In genomic region chr13:24764276-24764630, GRCh38 we compare ENCODE assay signal across 27 cellular contexts. TPM values are rescaled to one million over a fixed set of nuclear protein-coding genes. Genes with fewer than 3 reads are reported as not detected.
"Had no signal": no experiment of that assay in that cellular context is flagged by ENCODE, and none has a peak within 500 bp of the region (broad histone marks: within the 10 kb centered on the region; RNA-seq: fewer than 3 reads in every experiment).

No MANE protein-coding gene starts in this region.

- H3K9me3 ChIP-seq: adrenal gland, SJSA1 had no signal

- H3K27ac ChIP-seq: adrenal gland, breast epithelium, SJSA1 had no signal

- H3K4me3 ChIP-seq: adrenal gland, breast epithelium, SJSA1 had no signal

- DNase-seq: activated CD4-positive, alpha-beta T cell treated with anti-CD3 and anti-CD28 coated beads for 4 hours; activated CD8-positive, alpha-beta memory T cell treated with anti-CD3 and anti-CD28 coated beads, Interleukin-2, amount 50 U/mL, for 4 hours; activated CD8-positive, alpha-beta T cell treated with anti-CD3 and anti-CD28 coated beads for 36 hours; activated naive CD4-positive, alpha-beta T cell treated with anti-CD3 and anti-CD28 coated beads, Interleukin-2, amount 50 U/mL, for 16 hours; activated naive CD8-positive, alpha-beta T cell treated with anti-CD3 and anti-CD28 coated beads, Interleukin-2, amount 10 ng/mL, durations not matched to agents 7 days and 5 days; activated T-cell treated with anti-CD3 and anti-CD28 coated beads, Interleukin-2, amount 50 U/mL, for 72 hours; adrenal gland; anterior cingulate cortex; caudate nucleus; NCI-H1048; NCI-H146; NCI-H1930; NCI-H2171 treated with DMSO at 0.1 percent for 48 hours; NCI-H226; NCI-H526; NCI-H774; SHP77; SW 1271 had no signal

- H3K27me3 ChIP-seq: adrenal gland, breast epithelium, SJSA1 had no signal

- H3K36me3 ChIP-seq: adrenal gland, breast epithelium, SJSA1 had no signal

- ATAC-seq: activated CD4-positive, CD25-positive, alpha-beta regulatory T cell treated with anti-CD3 and anti-CD28 coated beads, Interleukin-2, amount 50 U/mL, for 24 hours; activated CD8-positive, alpha-beta T cell treated with anti-CD3 and anti-CD28 coated beads for 36 hours; activated T-cell treated with anti-CD3 and anti-CD28 coated beads, Interleukin-2, amount 50 U/mL, for 72 hours; SK-N-SH treated with all-trans-retinoic acid at 6 μM for 48 hours had no signal

- H3K4me1 ChIP-seq: adrenal gland, breast epithelium, SJSA1 had no signal

- FAIRE-seq: RCC 7860 had no signal

RNA-seq across cellular contexts. Expression of gene RNF17, which starts 0.3 kb away (rescaled TPM):
- total RNA-seq: activated CD8-positive, alpha-beta T cell treated with anti-CD3 and anti-CD28 coated beads for 36 hours; activated naive CD8-positive, alpha-beta T cell treated with anti-CD3 and anti-CD28 coated beads, Interleukin-2, amount 10 ng/mL, durations not matched to agents 7 days and 5 days; adrenal gland; LHCN-M2; M059J; NCI-H460; SJSA1; T-helper 1 cell treated with Interleukin-12 subunit alpha and Interleukin-12 subunit beta and Interleukin-4 antibody, amounts not matched to agents 30 ng/mL and 1 ng/mL, for 36 hours had no signal
- polyA plus RNA-seq: adrenal gland had no signal
